In the genomic region with DNA sequence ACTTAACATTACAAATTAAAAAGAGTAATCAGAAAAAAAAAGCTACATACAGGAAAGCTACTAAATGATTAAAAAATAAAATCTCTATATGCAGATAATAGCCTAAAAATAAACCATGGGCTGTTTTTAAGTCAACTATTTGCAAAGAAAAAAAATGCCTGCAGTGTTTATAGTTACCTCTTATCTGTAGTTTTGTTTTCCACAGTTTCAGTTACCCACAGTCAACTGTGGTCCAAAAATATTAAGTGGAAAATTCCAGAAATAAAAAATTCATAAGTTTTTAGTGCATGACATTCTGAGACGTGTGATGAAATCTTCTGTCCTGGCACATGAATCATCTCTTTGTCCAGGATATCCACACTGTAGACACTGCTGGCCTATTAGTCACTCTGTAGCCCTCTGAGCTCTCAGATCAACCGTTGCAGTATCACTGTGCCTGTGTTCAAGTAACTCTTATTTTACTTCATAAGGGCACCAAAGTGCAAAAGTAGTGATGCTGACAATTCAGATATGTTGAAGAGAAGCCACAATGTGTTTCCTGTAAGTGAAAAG, we compare ENCODE assay signal across 11 cellular contexts. TPM values are rescaled to one million over a fixed set of nuclear protein-coding genes. Genes with fewer than 3 reads are reported as not detected.
DNase-seq lines count a peak whose midpoint lies in the region; ATAC-seq and TF ChIP-seq lines count a peak whose summit lies in the region.
"Had no signal": no experiment of that assay in that cellular context is flagged by ENCODE, and none has a peak within 500 bp of the region (broad histone marks: within the 10 kb centered on the region; RNA-seq: fewer than 3 reads in every experiment).

No MANE protein-coding gene starts in this region.

- H3K9me3 Mint-ChIP-seq in T-helper 2 cell treated with Interferon-gamma antibody and Interleukin-4, amounts not matched to agents 5 μg/mL and 100 μg/mL, for 36 hours: no peaks in the 10 kb centered on the region
- H3K9me3 Mint-ChIP-seq in effector memory CD8-positive, alpha-beta T cell: peaks cover 0 to 7% of the 10 kb centered on the region in 2 donors

- no peaks in the 10 kb centered on the region for H3K36me3 Mint-ChIP-seq in T-helper 2 cell treated with Interferon-gamma antibody and Interleukin-4, amounts not matched to agents 5 μg/mL and 100 μg/mL, for 36 hours (ENCODE audit: low read depth)
- H3K36me3 Mint-ChIP-seq in effector memory CD8-positive, alpha-beta T cell (ENCODE audit: insufficient read depth): no peaks in the 10 kb centered on the region
- H3K36me3 Mint-ChIP-seq: CD4-positive, CD25-positive, alpha-beta regulatory T cell had no signal

- H3K4me3 ChIP-seq in lung: no peak overlapping the region

- in situ Hi-C loops in ACHN (cut with HindIII; ENCODE audit: low pct_ligation_motif_present, low pct_unique_long_range_greater_than_20kb, low sequenced_read_pairs): no loop called here
- in situ Hi-C loops in KBM-7 (cut with MboI; ENCODE audit: low pct_unique_long_range_greater_than_20kb, low sequenced_read_pairs): no loop called here

- DNase-seq in ACHN (peak; percentile 69), MV-4-11 (lab: John Stamatoyannopoulos, UW) (peak; percentile 78), dedifferentiated amniotic fluid mesenchymal stem cell (ENCODE audit: extremely low spot score) (peak; percentile 90), lung (ENCODE audit: low spot score) (no peak), KBM-7 (no peak), DMS 273 treated with DMSO at 0.1 percent for 48 hours (lab: John Stamatoyannopoulos, UW) (no peak)
- DNase-seq in T-helper 2 cell treated with Interferon-gamma antibody and Interleukin-4, amounts not matched to agents 5 μg/mL and 100 μg/mL, for 36 hours (ENCODE audit: low spot score): no peak
- no peak for DNase-seq in effector memory CD8-positive, alpha-beta T cell
- DNase-seq: CD4-positive, CD25-positive, alpha-beta regulatory T cell; erythroblast; OCI-M1 had no signal

- no peaks in the 10 kb centered on the region for H3K27me3 ChIP-seq in lung (ENCODE audit: control insufficient read depth, insufficient read depth)

- H3K36me3 ChIP-seq in lung (ENCODE audit: control insufficient read depth in 2 of 2, insufficient read depth in 2 of 2, low read length in 2 of 2): no peaks in the 10 kb centered on the region

- ATAC-seq in lung (ENCODE audit: insufficient read depth, low FRiP score): peak; percentile 82
- ATAC-seq in effector memory CD8-positive, alpha-beta T cell (replicated peaks): no peak

- no peak overlapping the region for H3K27ac ChIP-seq in lung (ENCODE audit: low read depth in 1 of 2, low read length in 1 of 2)

- H3K4me1 ChIP-seq in lung (ENCODE audit: control insufficient read depth in 2 of 2, insufficient read depth in 2 of 2, low read length in 2 of 2): peaks cover 0 to 3% of the 10 kb centered on the region in 2 donors

- 60 to 81% methylated on average over 2 of the region's 2 CpGs for WGBS in lung, 2 donors

- H3K4me3 Mint-ChIP-seq in T-helper 2 cell treated with Interferon-gamma antibody and Interleukin-4, amounts not matched to agents 5 μg/mL and 100 μg/mL, for 36 hours: no peak overlapping the region
- H3K4me3 Mint-ChIP-seq in effector memory CD8-positive, alpha-beta T cell: no peak overlapping the region
- H3K4me3 Mint-ChIP-seq: CD4-positive, CD25-positive, alpha-beta regulatory T cell had no signal

- H3K9me3 ChIP-seq in lung (ENCODE audit: control insufficient read depth in 2 of 2, insufficient read depth in 1 of 2, low read length in 1 of 2): no peaks in the 10 kb centered on the region

- no peaks in the 10 kb centered on the region for H3K4me1 Mint-ChIP-seq in T-helper 2 cell treated with Interferon-gamma antibody and Interleukin-4, amounts not matched to agents 5 μg/mL and 100 μg/mL, for 36 hours (ENCODE audit: low read depth)
- H3K4me1 Mint-ChIP-seq in effector memory CD8-positive, alpha-beta T cell (ENCODE audit: low read depth in 2 of 2): no peaks in the 10 kb centered on the region
- H3K4me1 Mint-ChIP-seq: CD4-positive, CD25-positive, alpha-beta regulatory T cell had no signal

- no peaks in the 10 kb centered on the region for H3K27me3 Mint-ChIP-seq in T-helper 2 cell treated with Interferon-gamma antibody and Interleukin-4, amounts not matched to agents 5 μg/mL and 100 μg/mL, for 36 hours (ENCODE audit: low read depth)
- no peaks in the 10 kb centered on the region for H3K27me3 Mint-ChIP-seq in effector memory CD8-positive, alpha-beta T cell
- H3K27me3 Mint-ChIP-seq: CD4-positive, CD25-positive, alpha-beta regulatory T cell had no signal

- no peak overlapping the region for H3K27ac Mint-ChIP-seq in T-helper 2 cell treated with Interferon-gamma antibody and Interleukin-4, amounts not matched to agents 5 μg/mL and 100 μg/mL, for 36 hours
- no peak overlapping the region for H3K27ac Mint-ChIP-seq in effector memory CD8-positive, alpha-beta T cell
- H3K27ac Mint-ChIP-seq: CD4-positive, CD25-positive, alpha-beta regulatory T cell had no signal

- TF ChIP-seq CTCF in lung (IDR thresholded peaks at IDR 0.05; ENCODE audit: control extremely low read depth, extremely low read depth): no peak

RNA-seq across cellular contexts. Expression of a gene that starts 59.2 kb away (rescaled TPM):
- total RNA-seq in lung: 10 to 100 TPM in 1 of 2 donors, 1 to 10 TPM in 1; 7.8 to 68.1 TPM
- 1 to 10 TPM; 1.2 to 3.1 TPM for polyA plus RNA-seq in lung

Comparison
In these comparisons a context has a peak if more than half of its experiments do, and no peak if none do; other contexts are left out.
1. DNase-seq: peak in ACHN (single experiment), MV-4-11 (single experiment) and dedifferentiated amniotic fluid mesenchymal stem cell (single experiment); none in lung (single experiment), T-helper 2 cell treated with Interferon-gamma antibody and Interleukin-4, amounts not matched to agents 5 μg/mL and 100 μg/mL, for 36 hours (single experiment), KBM-7 (single experiment), DMS 273 treated with DMSO at 0.1 percent for 48 hours (single experiment) and effector memory CD8-positive, alpha-beta T cell (0 of 3).